Comparison of ENCODE assay signal across 9 cellular contexts in the genomic region with DNA sequence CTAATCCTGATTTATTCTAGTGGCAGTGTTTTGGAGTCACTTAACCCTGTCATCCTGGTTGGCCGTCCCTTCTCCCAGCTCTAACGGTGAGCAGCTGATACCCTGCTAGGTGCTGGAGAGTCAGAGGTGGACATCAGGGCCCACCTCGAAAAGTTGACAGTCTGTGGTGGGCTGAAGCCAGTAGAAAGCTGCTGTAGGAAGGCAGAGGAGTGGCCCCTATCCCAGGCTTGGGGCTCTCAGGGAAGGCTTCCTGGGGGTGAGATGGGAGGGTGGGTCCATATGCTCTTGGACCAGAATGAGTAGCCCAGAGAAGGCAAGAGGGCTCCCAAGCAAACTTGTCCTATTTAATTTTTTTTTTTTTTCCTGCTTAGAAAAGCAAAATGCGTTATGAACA. TPM values are rescaled to one million over a fixed set of nuclear protein-coding genes. Genes with fewer than 3 reads are reported as not detected.
DNase-seq lines count a peak whose midpoint lies in the region; ATAC-seq and TF ChIP-seq lines count a peak whose summit lies in the region.
"Had no signal": no experiment of that assay in that cellular context is flagged by ENCODE, and none has a peak within 500 bp of the region (broad histone marks: within the 10 kb centered on the region; RNA-seq: fewer than 3 reads in every experiment).

No MANE protein-coding gene starts in this region.

- intact Hi-C loops in Calu3 (cut with micrococcal nuclease; ENCODE audit: unreplicated experiment), result loop anchor here (5.0 kb wide), 2 partner anchors 44 to 84 kb away; a partner anchor contains a TSS

- peaks cover 24% of the 10 kb centered on the region for H3F3A ChIP-seq in neural progenitor cell (ENCODE audit: low read depth)

- H3K36me3 ChIP-seq in neural progenitor cell, result peaks cover 27% of the 10 kb centered on the region

- peak overlapping the region; percentile 88 for H2AFZ ChIP-seq in neural progenitor cell (replicated peaks)

- peak overlapping the region; percentile 44 for H3K4me2 ChIP-seq in neural progenitor cell

- no peaks in the 10 kb centered on the region for H3K9me3 ChIP-seq in neural progenitor cell (ENCODE audit: low read depth)
- H3K9me3 ChIP-seq: body of pancreas had no signal

- TF ChIP-seq CTCF in Calu3 (IDR thresholded peaks at IDR 0.05; ENCODE audit: unreplicated experiment), result no peak
- TF ChIP-seq CTCF in neural progenitor cell (IDR thresholded peaks at IDR 0.05), result no peak

- BruUV-seq in Calu3 (replicated peaks; lab: Mats Ljungman, UMichigan), result TSS peak; percentile 69

- no peak overlapping the region for H3K27ac ChIP-seq in neural progenitor cell

- H3K27ac Mint-ChIP-seq in Calu3 (ENCODE audit: unreplicated experiment) (peak overlapping the region; percentile 100), neural progenitor cell (peak overlapping the region; percentile 99)
- H3K27ac Mint-ChIP-seq in central memory CD8-positive, alpha-beta T cell (ENCODE audit: low read depth), result peak overlapping the region; percentile 97

- H3K27me3 Mint-ChIP-seq in Calu3 (ENCODE audit: unreplicated experiment), result no peaks in the 10 kb centered on the region
- H3K27me3 Mint-ChIP-seq in central memory CD8-positive, alpha-beta T cell, result no peaks in the 10 kb centered on the region
- peaks cover 5% of the 10 kb centered on the region for H3K27me3 Mint-ChIP-seq in neural progenitor cell (ENCODE audit: insufficient read depth, low read depth)

- CTCF ChIA-PET in Calu3 (lab: Charles Lee), result interaction anchor here (0.6 to 2.2 kb wide), 7 partner anchors 13 to 185 kb away, joined by 3 to 22 read pairs (median 4); a partner anchor contains a TSS

- H4K20me1 ChIP-seq in neural progenitor cell (ENCODE audit: low read depth), result peaks cover 41% of the 10 kb centered on the region

- peak overlapping the region; percentile 98 for H3K4me3 ChIP-seq in Jurkat, Clone E6-1 (ENCODE audit: low read length)
- peak overlapping the region; percentile 88 for H3K4me3 ChIP-seq in neural progenitor cell

- no peak overlapping the region for H3K9ac ChIP-seq in neural progenitor cell

- peaks cover 46% of the 10 kb centered on the region for H3K79me2 ChIP-seq in neural progenitor cell (ENCODE audit: low read depth)

- ATAC-seq in central memory CD8-positive, alpha-beta T cell (replicated peaks; ENCODE audit: extremely low read depth, poor library complexity, severe bottlenecking), result no peak
- no peak for ATAC-seq in GM18907 (IDR thresholded peaks at IDR 0.05; ENCODE audit: unreplicated experiment)

- peaks cover 21% of the 10 kb centered on the region for H3K4me1 ChIP-seq in neural progenitor cell

- H3K4me1 Mint-ChIP-seq in Calu3 (ENCODE audit: low read depth, unreplicated experiment) (peaks cover 28% of the 10 kb centered on the region), neural progenitor cell (peaks cover 29% of the 10 kb centered on the region)
- peaks cover 47% of the 10 kb centered on the region for H3K4me1 Mint-ChIP-seq in central memory CD8-positive, alpha-beta T cell

- DNase-seq in Calu3 (no peak), neural progenitor cell (ENCODE audit: low spot score) (peak; percentile 4), mucosa of gallbladder (ENCODE audit: low spot score) (no peak), activated gamma-delta T cell (lab: John Stamatoyannopoulos, UW) (no peak)
- no peak for DNase-seq in Jurkat, Clone E6-1 (ENCODE audit: low read depth, low spot score)
- DNase-seq in central memory CD8-positive, alpha-beta T cell (ENCODE audit: low spot score in 2 of 2), result no peak
- DNase-seq in activated CD4-positive, alpha-beta T cell treated with anti-CD3 and anti-CD28 coated beads for 1 hour, result no peak

- H3K4me3 Mint-ChIP-seq in Calu3 (ENCODE audit: low read depth, unreplicated experiment), result peak overlapping the region; percentile 97
- peak overlapping the region; percentile 97 for H3K4me3 Mint-ChIP-seq in central memory CD8-positive, alpha-beta T cell
- peak overlapping the region; percentile 100 for H3K4me3 Mint-ChIP-seq in neural progenitor cell

- peaks cover 53% of the 10 kb centered on the region for H3K36me3 Mint-ChIP-seq in Calu3 (ENCODE audit: insufficient read depth, unreplicated experiment)
- peaks cover 50% of the 10 kb centered on the region for H3K36me3 Mint-ChIP-seq in central memory CD8-positive, alpha-beta T cell (ENCODE audit: insufficient read depth)
- peaks cover 23% of the 10 kb centered on the region for H3K36me3 Mint-ChIP-seq in neural progenitor cell

- H3K9me3 Mint-ChIP-seq in Calu3 (ENCODE audit: low read depth, unreplicated experiment), result no peaks in the 10 kb centered on the region
- no peaks in the 10 kb centered on the region for H3K9me3 Mint-ChIP-seq in central memory CD8-positive, alpha-beta T cell
- H3K9me3 Mint-ChIP-seq in neural progenitor cell, result no peaks in the 10 kb centered on the region

- H3K27me3 ChIP-seq in neural progenitor cell, result no peaks in the 10 kb centered on the region
- H3K27me3 ChIP-seq: body of pancreas had no signal

RNA-seq across cellular contexts. Expression of a gene that starts 0.5 kb away (rescaled TPM):
- total RNA-seq in Calu3 (2022) (672 and 835 TPM in 2 replicates), neural progenitor cell (ENCODE audit: low replicate concordance) (3,057 and 3,732 TPM in 2 replicates), mucosa of gallbladder (695 TPM)
- 2,859 TPM for polyA plus RNA-seq in Jurkat, Clone E6-1 (2012; ENCODE audit: insufficient read depth, insufficient read length)

RNA-seq across cellular contexts. Expression of a gene that starts 46.5 kb away (rescaled TPM):
- total RNA-seq in Calu3 (2022), result 29.5 and 33.9 TPM in 2 replicates
- 1.5 TPM for polyA plus RNA-seq in Jurkat, Clone E6-1 (2012; ENCODE audit: insufficient read depth, insufficient read length)
- 13.7 TPM in 2 replicates for total RNA-seq in neural progenitor cell (ENCODE audit: low replicate concordance)
- total RNA-seq in mucosa of gallbladder, result 39.2 TPM
